15 cellular contexts compared by ENCODE assay signal in genomic region chr20:3080939-3081388, GRCh38. TPM values are rescaled to one million over a fixed set of nuclear protein-coding genes. Genes with fewer than 3 reads are reported as not detected.
A peak's percentile ranks its signal among the peaks of the same experiment; 100 is the strongest.
DNase-seq lines count a peak whose midpoint lies in the region; ATAC-seq, FAIRE-seq and TF ChIP-seq lines count a peak whose summit lies in the region.
"Had no signal": no experiment of that assay in that cellular context is flagged by ENCODE, and none has a peak within 500 bp of the region (broad histone marks: within the 10 kb centered on the region; RNA-seq: fewer than 3 reads in every experiment).

No MANE protein-coding gene starts in this region.

- no peak overlapping the region for H3K4me3 Mint-ChIP-seq in activated naive CD8-positive, alpha-beta T cell treated with anti-CD3 and anti-CD28 coated beads for 36 hours

- CTCF ChIA-PET in Panc1 (lab: Charles Lee) (no interaction called here), GM10248 (lab: Yijun Ruan, JAX) (no interaction called here)

- POLR2A ChIA-PET in Panc1 (lab: Charles Lee), result no interaction called here
- POLR2A ChIA-PET in GM10248 (lab: Yijun Ruan, JAX), result no interaction called here

- H3K36me3 ChIP-seq in Panc1 (ENCODE audit: control insufficient read depth, insufficient read depth, low read length) (no peaks in the 10 kb centered on the region), pancreas (no peaks in the 10 kb centered on the region)
- H3K36me3 ChIP-seq: BLaER1, cardiac muscle cell, thoracic aorta had no signal

- H3K27ac Mint-ChIP-seq in activated naive CD8-positive, alpha-beta T cell treated with anti-CD3 and anti-CD28 coated beads for 36 hours, result no peak overlapping the region
- H3K27ac Mint-ChIP-seq: activated T-helper 17 cell treated with anti-CD3 and anti-CD28 coated beads, Interleukin-2, amount 50 U/mL, for 72 hours had no signal

- H3K4me1 ChIP-seq in Panc1 (ENCODE audit: control insufficient read depth, insufficient read depth, low read length) (peaks cover 16% of the 10 kb centered on the region), pancreas (no peaks in the 10 kb centered on the region)
- H3K4me1 ChIP-seq: BLaER1 had no signal

- intact Hi-C loops in Panc1 (cut with micrococcal nuclease; ENCODE audit: unreplicated experiment) (no loop called here), pancreas (cut with DNase I) (no loop called here)

- no TSS peak for BruUV-seq in Panc1 (replicated peaks; lab: Mats Ljungman, UMichigan)

- H3K4me3 ChIP-seq in Panc1 (ENCODE audit: low read depth in 2 of 2, low read length in 2 of 2) (no peak overlapping the region), pancreas (no peak overlapping the region)
- H3K4me3 ChIP-seq: BLaER1, cardiac muscle cell, thoracic aorta had no signal

- H3K9me3 ChIP-seq in Panc1 (ENCODE audit: control insufficient read depth, insufficient read depth, low read depth, low read length), result no peaks in the 10 kb centered on the region
- no peaks in the 10 kb centered on the region for H3K9me3 ChIP-seq in pancreas
- H3K9me3 ChIP-seq: BLaER1, thoracic aorta had no signal

- in situ Hi-C loops in Panc1 (cut with HindIII; ENCODE audit: low pct_unique_long_range_greater_than_20kb, low sequenced_read_pairs), result no loop called here

- H3K36me3 Mint-ChIP-seq in activated naive CD8-positive, alpha-beta T cell treated with anti-CD3 and anti-CD28 coated beads for 36 hours, result no peaks in the 10 kb centered on the region

- H3K27me3 ChIP-seq in Panc1 (ENCODE audit: control insufficient read depth, insufficient read depth, low read length) (no peaks in the 10 kb centered on the region), pancreas (no peaks in the 10 kb centered on the region)

- ATAC-seq in Panc1 (peak; percentile 88), pancreas (peak; percentile 35 to 76 (median 66)), GM18519 (IDR thresholded peaks at IDR 0.05; ENCODE audit: low FRiP score, unreplicated experiment) (no peak), GM21737 (IDR thresholded peaks at IDR 0.05; ENCODE audit: unreplicated experiment) (no peak)
- ATAC-seq: activated T-helper 17 cell treated with anti-CD3 and anti-CD28 coated beads, Interleukin-2, amount 50 U/mL, for 72 hours had no signal

- FAIRE-seq in pancreas (lab: Jason Lieb, UNC), result no peak

- peaks cover 59% of the 10 kb centered on the region for H3K27me3 Mint-ChIP-seq in activated naive CD8-positive, alpha-beta T cell treated with anti-CD3 and anti-CD28 coated beads for 36 hours

- DNase-seq in AG20443 (ENCODE audit: low spot score) (peak; percentile 97), Panc1 (ENCODE audit: low read depth, low spot score) (no peak), glomerular visceral epithelial cell (ENCODE audit: extremely low spot score) (peak; percentile 81), pancreas (peak in 1 of 6 donors; percentile 37), GM10248 (ENCODE audit: extremely low spot score) (no peak)
- no peak for DNase-seq in activated naive CD8-positive, alpha-beta T cell treated with anti-CD3 and anti-CD28 coated beads for 36 hours
- DNase-seq: NCI-H510A had no signal

- H3K4me1 Mint-ChIP-seq in activated naive CD8-positive, alpha-beta T cell treated with anti-CD3 and anti-CD28 coated beads for 36 hours, result peaks cover 18% of the 10 kb centered on the region

- TF ChIP-seq CTCF in Panc1 (IDR thresholded peaks at IDR 0.05) (no peak), pancreas (IDR thresholded peaks at IDR 0.05) (no peak), GM10248 (IDR thresholded peaks at IDR 0.05; ENCODE audit: control extremely low read depth, extremely low read depth, low read depth, missing control alignments) (no peak)

- no peaks in the 10 kb centered on the region for H3K9me3 Mint-ChIP-seq in activated naive CD8-positive, alpha-beta T cell treated with anti-CD3 and anti-CD28 coated beads for 36 hours
- H3K9me3 Mint-ChIP-seq: activated T-helper 17 cell treated with anti-CD3 and anti-CD28 coated beads, Interleukin-2, amount 50 U/mL, for 72 hours had no signal

- H3K27ac ChIP-seq in Panc1 (ENCODE audit: low read length) (no peak overlapping the region), pancreas (no peak overlapping the region)
- H3K27ac ChIP-seq: BLaER1, cardiac muscle cell, thoracic aorta had no signal

- 52 to 58% methylated on average over 6 of the region's 6 CpGs for WGBS in pancreas, 2 donors

RNA-seq across cellular contexts. Expression of gene AVP, which starts 3.6 kb away (rescaled TPM):
- total RNA-seq in Panc1 (2021; ENCODE audit: unreplicated experiment) (not detected), pancreas (not detected)
- polyA plus RNA-seq in Panc1 (2012; ENCODE audit: insufficient read length), result not detected
- not detected for polyA plus RNA-seq in pancreas
- not detected for total RNA-seq in activated naive CD8-positive, alpha-beta T cell treated with anti-CD3 and anti-CD28 coated beads for 36 hours
- total RNA-seq: activated T-helper 17 cell treated with anti-CD3 and anti-CD28 coated beads, Interleukin-2, amount 50 U/mL, for 72 hours; cardiac muscle cell; SK-MEL-5; thoracic aorta had no signal
- polyA plus RNA-seq: cardiac muscle cell, esophagus had no signal

RNA-seq across cellular contexts. Expression of gene OXT, which starts 9.5 kb away (rescaled TPM):
- total RNA-seq in Panc1 (2021; ENCODE audit: unreplicated experiment) (not detected), pancreas (under 1 TPM in 1 of 6 donors, not detected in 5; 0.38 TPM)
- polyA plus RNA-seq in Panc1 (2012; ENCODE audit: insufficient read length), result 0.45 TPM
- polyA plus RNA-seq in pancreas, result not detected
- total RNA-seq in activated naive CD8-positive, alpha-beta T cell treated with anti-CD3 and anti-CD28 coated beads for 36 hours, result under 1 TPM in 1 of 2 experiments, not detected in 1; 0.47 TPM
- total RNA-seq: activated T-helper 17 cell treated with anti-CD3 and anti-CD28 coated beads, Interleukin-2, amount 50 U/mL, for 72 hours; cardiac muscle cell; SK-MEL-5; thoracic aorta had no signal
- polyA plus RNA-seq: cardiac muscle cell had no signal

RNA-seq across cellular contexts. Expression of gene MRPS26, which starts 35.1 kb away (rescaled TPM):
- 52.7 TPM for total RNA-seq in Panc1 (2021; ENCODE audit: unreplicated experiment)
- 90.5 TPM for polyA plus RNA-seq in Panc1 (2012; ENCODE audit: insufficient read length)
- 10 to 100 TPM; 14.4 to 26.7 (median 20.5) TPM for total RNA-seq in pancreas
- 10 to 100 TPM; 46.4 to 46.7 TPM for polyA plus RNA-seq in pancreas
- total RNA-seq in activated naive CD8-positive, alpha-beta T cell treated with anti-CD3 and anti-CD28 coated beads for 36 hours, result 10 to 100 TPM; 70.9 to 72.4 TPM

RNA-seq across cellular contexts. Expression of gene GNRH2, which starts 37.5 kb away (rescaled TPM):
- total RNA-seq in Panc1 (2021; ENCODE audit: unreplicated experiment), result 0.49 TPM
- polyA plus RNA-seq in Panc1 (2012; ENCODE audit: insufficient read length), result 0.29 TPM
- not detected for total RNA-seq in pancreas
- not detected for polyA plus RNA-seq in pancreas
- total RNA-seq in activated naive CD8-positive, alpha-beta T cell treated with anti-CD3 and anti-CD28 coated beads for 36 hours, result 1 to 10 TPM in 1 of 2 experiments, under 1 TPM in 1; 0.87 to 1.1 TPM
- total RNA-seq: SK-MEL-5, thoracic aorta had no signal
- polyA plus RNA-seq: cardiac muscle cell had no signal

Comparison
In these comparisons a context has a peak if more than half of its experiments do, and no peak if none do; other contexts are left out.
1. DNase-seq: peak in AG20443 (single experiment) and glomerular visceral epithelial cell (single experiment); none in Panc1 (single experiment), GM10248 (single experiment) and activated naive CD8-positive, alpha-beta T cell treated with anti-CD3 and anti-CD28 coated beads for 36 hours (single experiment).
2. ATAC-seq: peak in Panc1 (single experiment) and pancreas (4 of 4); none in GM18519 (single experiment) and GM21737 (single experiment).